ENCODE assay signal across 8 cellular contexts in genomic region chr2:95158441-95158840, GRCh38. TPM values are rescaled to one million over a fixed set of nuclear protein-coding genes. Genes with fewer than 3 reads are reported as not detected.
DNase-seq lines count a peak whose midpoint lies in the region; ATAC-seq and TF ChIP-seq lines count a peak whose summit lies in the region.

No MANE protein-coding gene starts in this region.

- peak overlapping the region; percentile 36 to 66 for H3K27ac Mint-ChIP-seq in T-cell

- TF ChIP-seq CTCF in foreskin fibroblast (IDR thresholded peaks at IDR 0.05; ENCODE audit: low read depth, low read length) (no peak), retinal pigment epithelial cell (conservative IDR thresholded peaks at IDR 0.05; ENCODE audit: low read depth, low read length) (no peak)

- H3K4me3 ChIP-seq in foreskin fibroblast (ENCODE audit: low read depth in 1 of 2, low read length in 2 of 2) = peak overlapping the region; percentile 75 to 80
- peak overlapping the region; percentile 73 for H3K4me3 ChIP-seq in retinal pigment epithelial cell (ENCODE audit: low read length)

- H3K27me3 Mint-ChIP-seq in T-cell = no peaks in the 10 kb centered on the region

- CTCF ChIA-PET in T-cell (lab: Charles Lee) = interaction anchor here (0.6 to 1.5 kb wide), 3 partner anchors 37 to 136 kb away, joined by 3 to 8 read pairs (median 3); partner anchors contain the start of gene MRPS5 (in 1 of the 2)

- H3K4me1 Mint-ChIP-seq in T-cell = peaks cover 0 to 21% (median 15%) of the 10 kb centered on the region in 3 donors

- H3K9me3 Mint-ChIP-seq in T-cell = peaks cover 0 to 23% (median 13%) of the 10 kb centered on the region in 3 donors

- peak overlapping the region; percentile 76 to 91 (median 81) for H3K4me3 Mint-ChIP-seq in T-cell

- no peak for ATAC-seq in T-cell (replicated peaks in 1 of 4)

- DNase-seq in G401 (ENCODE audit: low spot score) = peak; percentile 7
- DNase-seq in T-cell = no peak
- peak in 1 of 2 donors; percentile 15 for DNase-seq in foreskin fibroblast
- DNase-seq in retinal pigment epithelial cell (ENCODE audit: low read depth) = no peak
- no peak for DNase-seq in DMS 273 (lab: John Stamatoyannopoulos, UW; ENCODE audit: unreplicated experiment)
- DNase-seq in superior temporal gyrus (ENCODE audit: extremely low spot score) = no peak
- no peak for DNase-seq in medulla oblongata (ENCODE audit: extremely low spot score)
- DNase-seq in Ammon's horn (ENCODE audit: low spot score) = no peak

- H3K36me3 Mint-ChIP-seq in T-cell = peaks cover 38% of the 10 kb centered on the region

- POLR2A ChIA-PET in T-cell (lab: Charles Lee) = no interaction called here

- in situ Hi-C loops in G401 (cut with HindIII; ENCODE audit: low sequenced_read_pairs) = no loop called here

RNA-seq across cellular contexts. Expression of gene ZNF514, which starts 1.2 kb away (rescaled TPM):
- total RNA-seq in G401 (2014; rRNA removed; shearing (Covaris generic)) = 9.6 and 19.3 TPM in 2 replicates
- 10 to 100 TPM; 11.8 to 29.2 (median 25.5) TPM for total RNA-seq in T-cell

RNA-seq across cellular contexts. Expression of gene ZNF2, which starts 7.2 kb away (rescaled TPM):
- 4.5 and 6.9 TPM in 2 replicates for total RNA-seq in G401 (2014; rRNA removed; shearing (Covaris generic))
- total RNA-seq in T-cell = 1 to 10 TPM; 1.8 to 8.2 (median 7.5) TPM

RNA-seq across cellular contexts. Expression of gene MRPS5, which starts 36.8 kb away (rescaled TPM):
- 76.7 and 85.7 TPM in 2 replicates for total RNA-seq in G401 (2014; rRNA removed; shearing (Covaris generic))
- 10 to 100 TPM; 32.3 to 58.3 (median 57.0) TPM for total RNA-seq in T-cell

RNA-seq across cellular contexts. Expression of gene ZNF892, which starts 48.9 kb away (rescaled TPM):
- total RNA-seq in G401 (2014; rRNA removed; shearing (Covaris generic)) = 2.5 and 2.6 TPM in 2 replicates
- total RNA-seq in T-cell = 1 to 10 TPM; 2.7 to 6.0 (median 4.1) TPM
